ENCODE assay signal across 21 cellular contexts in genomic region chr19:44907613-44908012, GRCh38. TPM values are rescaled to one million over a fixed set of nuclear protein-coding genes. Genes with fewer than 3 reads are reported as not detected.
A peak's percentile ranks its signal among the peaks of the same experiment; 100 is the strongest.
DNase-seq lines count a peak whose midpoint lies in the region; ATAC-seq and TF ChIP-seq lines count a peak whose summit lies in the region.
"Had no signal": no experiment of that assay in that cellular context is flagged by ENCODE, and none has a peak within 500 bp of the region (broad histone marks: within the 10 kb centered on the region; RNA-seq: fewer than 3 reads in every experiment).

No MANE protein-coding gene starts in this region.

- WGBS in liver: 43% methylated on average over 12 of the region's 12 CpGs
- WGBS in prostate gland: 93% methylated on average over 12 of the region's 12 CpGs

- H3K4me3 Mint-ChIP-seq in GM23338: no peak overlapping the region

- DNase-seq in GM23338 (ENCODE audit: low spot score): no peak
- no peak for DNase-seq in dorsolateral prefrontal cortex
- no peak for DNase-seq in DMS53 (lab: John Stamatoyannopoulos, UW)
- no peak for DNase-seq in putamen (ENCODE audit: low spot score)
- DNase-seq in prostate gland (ENCODE audit: low spot score): no peak
- DNase-seq: BE2C; CD4-positive, CD25-positive, alpha-beta regulatory T cell; COR-L47; GDM1; H9; MV-4-11; NCI-H1436; NCI-H1930; NCI-H226; NCI-H524 treated with DMSO at 0.1 percent for 48 hours; Right ventricle myocardium superior had no signal

- H3K9me2 ChIP-seq in GM23338 (ENCODE audit: insufficient read depth): no peaks in the 10 kb centered on the region

- ATAC-seq in GM23338: no peak
- ATAC-seq: Panc1 had no signal

- H3K27me3 ChIP-seq in GM23338 (ENCODE audit: insufficient read depth): no peaks in the 10 kb centered on the region
- H3K27me3 ChIP-seq in dorsolateral prefrontal cortex: peaks cover 0 to 25% (median 6%) of the 10 kb centered on the region in 45 donors
- H3K27me3 ChIP-seq in liver (ENCODE audit: control insufficient read depth in 4 of 4, insufficient read depth in 4 of 4, low read length in 3 of 4): no peaks in the 10 kb centered on the region
- H3K27me3 ChIP-seq in prostate gland (replicated peaks; ENCODE audit: insufficient read depth): peaks cover 5% of the 10 kb centered on the region

- no peak overlapping the region for H3K27ac Mint-ChIP-seq in GM23338

- TF ChIP-seq POLR2A in prostate gland (IDR thresholded peaks at IDR 0.05): no peak

- H3K9me3 ChIP-seq in liver (ENCODE audit: control insufficient read depth in 4 of 4, low read length in 3 of 4) (no peaks in the 10 kb centered on the region), prostate gland (no peaks in the 10 kb centered on the region)
- H3K9me3 ChIP-seq: BE2C had no signal

- H3K4me1 ChIP-seq in GM23338 (ENCODE audit: insufficient read depth) (peaks cover 25% of the 10 kb centered on the region), liver (ENCODE audit: control insufficient read depth in 4 of 4, insufficient read depth in 4 of 4, low read length in 3 of 4) (peaks cover 12 to 79% (median 46%) of the 10 kb centered on the region in 4 donors), prostate gland (replicated peaks) (no peaks in the 10 kb centered on the region)

- H3K27me3 Mint-ChIP-seq in GM23338 (ENCODE audit: insufficient read depth, low read depth, poor library complexity): peaks cover 45% of the 10 kb centered on the region

- H4K20me1 ChIP-seq in GM23338 (replicated peaks; ENCODE audit: insufficient read depth): no peaks in the 10 kb centered on the region; the same call in 1 of the 2 replicates

- H3F3A ChIP-seq in GM23338 (replicated peaks; ENCODE audit: low read depth): peaks cover 50% of the 10 kb centered on the region

- H3K27ac ChIP-seq in GM23338 (ENCODE audit: low read depth): peak overlapping the region; percentile 92; the same call in 1 of the 2 replicates
- H3K27ac ChIP-seq in dorsolateral prefrontal cortex: peak overlapping the region in 9 of 59 donors; percentile 6 to 81 (median 21)
- peak overlapping the region; percentile 2 to 26 for H3K27ac ChIP-seq in liver (ENCODE audit: low read depth in 1 of 2, low read length in 2 of 2)
- H3K27ac ChIP-seq in prostate gland: no peak overlapping the region
- H3K27ac ChIP-seq: KMS-11 had no signal

- peaks cover 33% of the 10 kb centered on the region for H3K4me1 Mint-ChIP-seq in GM23338

- H3K79me2 ChIP-seq in GM23338 (replicated peaks; ENCODE audit: insufficient read depth): peaks cover 17% of the 10 kb centered on the region

- peak overlapping the region; percentile 92; the same call in 1 of the 2 replicates for H3K4me2 ChIP-seq in GM23338
- H3K4me2 ChIP-seq: KMS-11 had no signal

- H3K4me3 ChIP-seq in GM23338: no peak overlapping the region
- peak overlapping the region in 40 of 59 donors; percentile 9 to 69 (median 55) for H3K4me3 ChIP-seq in dorsolateral prefrontal cortex
- peak overlapping the region in 2 of 3 donors; percentile 51 to 70 for H3K4me3 ChIP-seq in liver (ENCODE audit: low read depth in 1 of 3, low read length in 3 of 3)
- H3K4me3 ChIP-seq in prostate gland: no peak overlapping the region

- peaks cover 17% of the 10 kb centered on the region for H3K36me3 ChIP-seq in GM23338 (ENCODE audit: insufficient read depth)
- peaks cover 0 to 3% (median 1%) of the 10 kb centered on the region in 4 donors for H3K36me3 ChIP-seq in liver (ENCODE audit: control insufficient read depth in 4 of 4, insufficient read depth in 3 of 4, low read depth in 1 of 4, low read length in 3 of 4)
- H3K36me3 ChIP-seq in prostate gland: no peaks in the 10 kb centered on the region

- H3K9ac ChIP-seq in liver (ENCODE audit: low read depth in 1 of 2, low read length in 2 of 2): no peak overlapping the region
- H3K9ac ChIP-seq: KMS-11 had no signal

- H2AFZ ChIP-seq in GM23338: no peak overlapping the region

- intact Hi-C loops in dorsolateral prefrontal cortex (cut with DNase I): loop anchor here in 1 of 2 donors (10.0 kb wide), 1 partner anchor 147 kb away; no protein-coding TSS in a partner anchor
- intact Hi-C loops in prostate gland (cut with DNase I): loop anchor here (10.0 kb wide), 1 partner anchor 147 kb away; no protein-coding TSS in a partner anchor

- H3K36me3 Mint-ChIP-seq in GM23338 (ENCODE audit: low read depth): peaks cover 43% of the 10 kb centered on the region
- H3K36me3 Mint-ChIP-seq: CD4-positive, CD25-positive, alpha-beta regulatory T cell had no signal

- peaks cover 2% of the 10 kb centered on the region; the same call in 1 of the 3 replicates for H3K9me3 Mint-ChIP-seq in GM23338
- H3K9me3 Mint-ChIP-seq: CD4-positive, CD25-positive, alpha-beta regulatory T cell; H9 had no signal

- TF ChIP-seq RAD21 in liver (IDR thresholded peaks at IDR 0.05): no peak

- TF ChIP-seq CTCF in GM23338 (conservative IDR thresholded peaks at IDR 0.05; ENCODE audit: low read depth in 2 of 2): no peak
- no peak for TF ChIP-seq CTCF in dorsolateral prefrontal cortex (IDR thresholded peaks at IDR 0.05 in 54 of 56, conservative IDR thresholded peaks at IDR 0.05 in 2 of 56; ENCODE audit: low read depth in 1 of 56, partially characterized antibody in 56 of 56)
- TF ChIP-seq CTCF in liver (IDR thresholded peaks at IDR 0.05; ENCODE audit: low read depth, low read length, missing input control): no peak
- TF ChIP-seq CTCF in prostate gland (IDR thresholded peaks at IDR 0.05): no peak

TF ChIP-seq in GM23338, 12 proteins besides CTCF, POLR2A, EP300 and RAD21 (continues in another document):
- TF ChIP-seq, protein P1, sequence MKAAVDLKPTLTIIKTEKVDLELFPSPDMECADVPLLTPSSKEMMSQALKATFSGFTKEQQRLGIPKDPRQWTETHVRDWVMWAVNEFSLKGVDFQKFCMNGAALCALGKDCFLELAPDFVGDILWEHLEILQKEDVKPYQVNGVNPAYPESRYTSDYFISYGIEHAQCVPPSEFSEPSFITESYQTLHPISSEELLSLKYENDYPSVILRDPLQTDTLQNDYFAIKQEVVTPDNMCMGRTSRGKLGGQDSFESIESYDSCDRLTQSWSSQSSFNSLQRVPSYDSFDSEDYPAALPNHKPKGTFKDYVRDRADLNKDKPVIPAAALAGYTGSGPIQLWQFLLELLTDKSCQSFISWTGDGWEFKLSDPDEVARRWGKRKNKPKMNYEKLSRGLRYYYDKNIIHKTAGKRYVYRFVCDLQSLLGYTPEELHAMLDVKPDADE (IDR thresholded peaks at IDR 0.05): no peak
- TF ChIP-seq EZH2 (IDR thresholded peaks at IDR 0.05; ENCODE audit: low read depth, unreplicated experiment) (no peak), JUNB (IDR thresholded peaks at IDR 0.05; ENCODE audit: unreplicated experiment) (no peak)

TF ChIP-seq in liver, 16 proteins besides CTCF, POLR2A, EP300 and RAD21:
- no peak for TF ChIP-seq FOXA2 (IDR thresholded peaks at IDR 0.05)
- peak in 1 of 2 donors; percentile 9 for TF ChIP-seq RXRA (IDR thresholded peaks at IDR 0.05)

RNA-seq across cellular contexts. Expression of gene APOE, which starts 2.0 kb away (rescaled TPM):
- total RNA-seq in GM23338 (2014; rRNA removed; shearing (Covaris generic)): 1,391 and 1,438 TPM in 2 replicates
- polyA plus RNA-seq in GM23338 (2016; fragmentation: Nextera tagmentation; extraction: Ambion mirVana): 1,133 and 1,232 TPM in 2 replicates
- 1,000 to 10,000 TPM in 1 of 120 experiments, 100 to 1,000 TPM in 119; 258 to 1,236 (median 470) TPM for total RNA-seq in dorsolateral prefrontal cortex
- total RNA-seq in liver: 1,000 to 10,000 TPM; 1,884 to 3,491 TPM
- 1,000 to 10,000 TPM; 3,935 to 5,263 TPM for polyA plus RNA-seq in liver
- 100 to 1,000 TPM; 206 to 503 TPM for total RNA-seq in prostate gland
- polyA plus RNA-seq: CD4-positive, CD25-positive, alpha-beta regulatory T cell had no signal

RNA-seq across cellular contexts. Expression of gene APOC1, which starts 6.8 kb away (rescaled TPM):
- total RNA-seq in GM23338 (2014; rRNA removed; shearing (Covaris generic)): 25.4 and 26.8 TPM in 2 replicates
- polyA plus RNA-seq in GM23338 (2016; fragmentation: Nextera tagmentation; extraction: Ambion mirVana) (221 and 252 TPM in 2 replicates), liver (over 10,000 TPM in 1 of 2 donors, 1,000 to 10,000 TPM in 1; 3,937 to 10,095 TPM)
- total RNA-seq in dorsolateral prefrontal cortex (10 to 100 TPM in 113 of 120 experiments, 1 to 10 TPM in 7; 2.2 to 88.6 (median 22.5) TPM), liver (1,000 to 10,000 TPM in 1 of 2 donors, 100 to 1,000 TPM in 1; 612 to 1,996 TPM), prostate gland (10 to 100 TPM in 1 of 2 donors, 1 to 10 TPM in 1; 7.3 to 80.1 TPM)
- total RNA-seq: CD4-positive, CD25-positive, alpha-beta regulatory T cell had no signal
- polyA plus RNA-seq: CD4-positive, CD25-positive, alpha-beta regulatory T cell had no signal

RNA-seq across cellular contexts. Expression of gene TOMM40, which starts 16.6 kb away (rescaled TPM):
- 233 and 273 TPM in 2 replicates for total RNA-seq in GM23338 (2014; rRNA removed; shearing (Covaris generic))
- polyA plus RNA-seq in GM23338 (2016; fragmentation: Nextera tagmentation; extraction: Ambion mirVana) (135 and 142 TPM in 2 replicates), liver (10 to 100 TPM; 27.0 to 33.0 TPM)
- total RNA-seq in dorsolateral prefrontal cortex (10 to 100 TPM; 34.1 to 67.1 (median 47.2) TPM), liver (10 to 100 TPM; 28.3 to 34.4 TPM), prostate gland (10 to 100 TPM; 44.9 to 81.3 TPM)

RNA-seq across cellular contexts. Expression of gene APOC4, which starts 34.4 kb away (rescaled TPM):
- total RNA-seq in GM23338 (2014; rRNA removed; shearing (Covaris generic)): not detected in 2 replicates
- not detected in 2 replicates for polyA plus RNA-seq in GM23338 (2016; fragmentation: Nextera tagmentation; extraction: Ambion mirVana)
- 1 to 10 TPM in 3 of 120 experiments, not detected in 117; 1.2 to 1.6 (median 1.3) TPM for total RNA-seq in dorsolateral prefrontal cortex
- total RNA-seq in liver: 100 to 1,000 TPM in 1 of 2 donors, 1 to 10 TPM in 1; 1.0 to 131 TPM
- 100 to 1,000 TPM; 418 to 420 TPM for polyA plus RNA-seq in liver
- total RNA-seq in prostate gland: not detected
- total RNA-seq: CD4-positive, CD25-positive, alpha-beta regulatory T cell; Daoy; H9; HT-29; Right ventricle myocardium superior had no signal
- polyA plus RNA-seq: CD4-positive, CD25-positive, alpha-beta regulatory T cell had no signal

RNA-seq across cellular contexts. Expression of gene APOC2, which starts 38.2 kb away (rescaled TPM):
- total RNA-seq in GM23338 (2014; rRNA removed; shearing (Covaris generic)): not detected in 2 replicates
- polyA plus RNA-seq in GM23338 (2016; fragmentation: Nextera tagmentation; extraction: Ambion mirVana) (not detected in 2 replicates), liver (1,000 to 10,000 TPM; 2,878 to 3,399 TPM)
- total RNA-seq in dorsolateral prefrontal cortex (10 to 100 TPM in 73 of 120 experiments, 1 to 10 TPM in 46, not detected in 1; 2.0 to 48.6 (median 11.6) TPM), liver (1,000 to 10,000 TPM in 1 of 2 donors, 100 to 1,000 TPM in 1; 660 to 1,200 TPM), prostate gland (not detected)
- total RNA-seq: CD4-positive, CD25-positive, alpha-beta regulatory T cell; Daoy; H9; HT-29; Right ventricle myocardium superior had no signal
- polyA plus RNA-seq: CD4-positive, CD25-positive, alpha-beta regulatory T cell had no signal

Comparison
In these comparisons a context has a peak if more than half of its experiments do, and no peak if none do; other contexts are left out.
1. H3K27ac ChIP-seq: peak in GM23338 (single experiment) and liver (2 of 2); none in prostate gland (0 of 2).
2. H3K4me3 ChIP-seq: peak in dorsolateral prefrontal cortex (40 of 59) and liver (2 of 3); none in GM23338 (single experiment) and prostate gland (0 of 2).
3. RNA of gene APOC1, which starts 6.8 kb away (total RNA-seq): 612 to 1,996 TPM in liver; 7.3 to 80.1 TPM in prostate gland, 25.4 to 26.8 TPM in GM23338 and 2.2 to 88.6 TPM in dorsolateral prefrontal cortex; every median in the first group is over 4 times any median in the second.